8 cellular contexts compared by ENCODE assay signal in genomic region chr14:75001899-75002298, GRCh38. TPM values are rescaled to one million over a fixed set of nuclear protein-coding genes. Genes with fewer than 3 reads are reported as not detected.
A peak's percentile ranks its signal among the peaks of the same experiment; 100 is the strongest.
DNase-seq lines count a peak whose midpoint lies in the region; ATAC-seq and TF ChIP-seq lines count a peak whose summit lies in the region.

No MANE protein-coding gene starts in this region.

- H3F3A ChIP-seq in GM23338 (replicated peaks; ENCODE audit: low read depth): peaks cover 5% of the 10 kb centered on the region; the same call in 1 of the 2 replicates

- peak overlapping the region; percentile 88 for H3K4me3 ChIP-seq in GM23338
- H3K4me3 ChIP-seq in WERI-Rb-1 (ENCODE audit: low read depth, low read length): peak overlapping the region; percentile 79
- peak overlapping the region; percentile 59 to 77 for H3K4me3 ChIP-seq in gastroesophageal sphincter
- H3K4me3 ChIP-seq in skeletal muscle satellite cell (ENCODE audit: low read length): peak overlapping the region; percentile 93

- H3K9me3 ChIP-seq in WERI-Rb-1 (ENCODE audit: severe bottlenecking) (no peaks in the 10 kb centered on the region), gastroesophageal sphincter (no peaks in the 10 kb centered on the region), skeletal muscle satellite cell (replicated peaks; ENCODE audit: low read length) (no peaks in the 10 kb centered on the region)

- H3K27ac Mint-ChIP-seq in GM23338: no peak overlapping the region

- no peak for DNase-seq in GM23338 (ENCODE audit: low spot score)
- no peak for DNase-seq in WERI-Rb-1
- no peak for DNase-seq in GM19240 (ENCODE audit: insufficient read length, low spot score)
- DNase-seq in amniotic stem cell (lab: John Stamatoyannopoulos, UW): no peak
- DNase-seq in AG08395 (ENCODE audit: low spot score): no peak
- DNase-seq in NCI-H128 (lab: John Stamatoyannopoulos, UW; ENCODE audit: unreplicated experiment): no peak

- 0 out of 2 replicates have a peak, but pooled peaks cover 11% of the 10 kb centered on the region for H4K20me1 ChIP-seq in GM23338 (replicated peaks; ENCODE audit: insufficient read depth)

- H3K4me1 ChIP-seq in GM23338 (ENCODE audit: insufficient read depth) (0 out of 2 replicates have a peak, but pooled peaks cover 5% of the 10 kb centered on the region), gastroesophageal sphincter (peaks cover 0 to 31% (median 11%) of the 10 kb centered on the region in 3 donors), skeletal muscle satellite cell (ENCODE audit: control insufficient read depth, insufficient read depth, low read length) (peaks cover 17% of the 10 kb centered on the region)

- peak overlapping the region; percentile 98 for H3K4me3 Mint-ChIP-seq in GM23338

- H2AFZ ChIP-seq in GM23338: peak overlapping the region; percentile 88; the same call in 1 of the 2 replicates

- H3K36me3 Mint-ChIP-seq in GM23338 (ENCODE audit: low read depth): peaks cover 27% of the 10 kb centered on the region

- H3K4me1 Mint-ChIP-seq in GM23338: peaks cover 12% of the 10 kb centered on the region

- H3K4me2 ChIP-seq in GM23338: peak overlapping the region; percentile 82
- H3K4me2 ChIP-seq in skeletal muscle satellite cell (ENCODE audit: low read length): peak overlapping the region; percentile 89

- H3K79me2 ChIP-seq in GM23338 (replicated peaks; ENCODE audit: insufficient read depth): peaks cover 14% of the 10 kb centered on the region

- 80 to 100% methylated on average over 1 of the region's 1 CpG for WGBS in gastroesophageal sphincter (ENCODE audit: low coverage in 1 of 2), 2 donors

- no peak for TF ChIP-seq POLR2A in gastroesophageal sphincter (IDR thresholded peaks at IDR 0.05)

- H3K9ac ChIP-seq in skeletal muscle satellite cell (ENCODE audit: low read depth, low read length): peak overlapping the region; percentile 92

- H3K9me2 ChIP-seq in GM23338 (ENCODE audit: insufficient read depth): no peaks in the 10 kb centered on the region

- H3K9me3 Mint-ChIP-seq in GM23338: no peaks in the 10 kb centered on the region; the same call in 2 of the 3 replicates

- ATAC-seq in GM23338: no peak
- no peak for ATAC-seq in gastroesophageal sphincter

- peaks cover 10% of the 10 kb centered on the region for H3K36me3 ChIP-seq in GM23338 (ENCODE audit: insufficient read depth)
- peaks cover 28% of the 10 kb centered on the region for H3K36me3 ChIP-seq in WERI-Rb-1
- peaks cover 0 to 25% of the 10 kb centered on the region in 2 donors for H3K36me3 ChIP-seq in gastroesophageal sphincter
- H3K36me3 ChIP-seq in skeletal muscle satellite cell (ENCODE audit: insufficient read depth, low read length): peaks cover 15% of the 10 kb centered on the region

- H3K27me3 ChIP-seq in GM23338 (ENCODE audit: insufficient read depth) (no peaks in the 10 kb centered on the region), WERI-Rb-1 (ENCODE audit: insufficient read depth, low read depth, severe bottlenecking) (no peaks in the 10 kb centered on the region), gastroesophageal sphincter (no peaks in the 10 kb centered on the region), skeletal muscle satellite cell (ENCODE audit: control insufficient read depth, insufficient read depth, low read length) (no peaks in the 10 kb centered on the region)

- H3K27me3 Mint-ChIP-seq in GM23338 (ENCODE audit: insufficient read depth, low read depth, poor library complexity): no peaks in the 10 kb centered on the region

- TF ChIP-seq CTCF in GM23338 (conservative IDR thresholded peaks at IDR 0.05; ENCODE audit: low read depth in 2 of 2): no peak
- TF ChIP-seq CTCF in WERI-Rb-1 (IDR thresholded peaks at IDR 0.05; ENCODE audit: low read depth, low read length): no peak
- TF ChIP-seq CTCF in gastroesophageal sphincter (IDR thresholded peaks at IDR 0.05): no peak

- TF ChIP-seq EP300 in gastroesophageal sphincter (IDR thresholded peaks at IDR 0.05): no peak

- H3K27ac ChIP-seq in GM23338 (ENCODE audit: low read depth): no peak overlapping the region
- peak overlapping the region; percentile 56 for H3K27ac ChIP-seq in WERI-Rb-1
- peak overlapping the region; percentile 40 to 91 (median 88) for H3K27ac ChIP-seq in gastroesophageal sphincter

TF ChIP-seq in GM23338, 12 proteins besides CTCF, POLR2A, EP300 and RAD21 (continues in another document):
- TF ChIP-seq ZNF114 (CRISPR knock-in tag; IDR thresholded peaks at IDR 0.05) (no peak), REST (IDR thresholded peaks at IDR 0.05; ENCODE audit: unreplicated experiment) (no peak), ZNF331 (CRISPR knock-in tag; IDR thresholded peaks at IDR 0.05; ENCODE audit: low read depth) (no peak), CREB1 (CRISPR knock-in tag; IDR thresholded peaks at IDR 0.05; ENCODE audit: low read depth) (no peak)

RNA-seq across cellular contexts. Expression of gene EIF2B2, which starts 0.8 kb away (rescaled TPM):
- 39.2 and 41.4 TPM in 2 replicates for total RNA-seq in GM23338 (2014; rRNA removed; shearing (Covaris generic))
- 36.4 and 40.5 TPM in 2 replicates for polyA plus RNA-seq in GM23338 (2016; fragmentation: Nextera tagmentation; extraction: Ambion mirVana)
- 10 to 100 TPM; 28.1 to 56.2 (median 36.6) TPM for total RNA-seq in gastroesophageal sphincter
- total RNA-seq in skeletal muscle satellite cell (2012; rRNA removed): 27.5 and 49.2 TPM in 2 replicates

RNA-seq across cellular contexts. Expression of gene PGF, which starts 46.5 kb away (rescaled TPM):
- total RNA-seq in GM23338 (2014; rRNA removed; shearing (Covaris generic)): 6.3 and 9.5 TPM in 2 replicates
- polyA plus RNA-seq in GM23338 (2016; fragmentation: Nextera tagmentation; extraction: Ambion mirVana): 2.9 and 5.1 TPM in 2 replicates
- 10 to 100 TPM; 11.2 to 21.0 (median 16.5) TPM for total RNA-seq in gastroesophageal sphincter
- 4.3 and 6.8 TPM in 2 replicates for total RNA-seq in skeletal muscle satellite cell (2012; rRNA removed)

RNA-seq across cellular contexts. Expression of gene MLH3, which starts 49.4 kb away (rescaled TPM):
- total RNA-seq in GM23338 (2014; rRNA removed; shearing (Covaris generic)): 14.7 and 14.8 TPM in 2 replicates
- polyA plus RNA-seq in GM23338 (2016; fragmentation: Nextera tagmentation; extraction: Ambion mirVana): 8.6 and 10.7 TPM in 2 replicates
- total RNA-seq in gastroesophageal sphincter: 10 to 100 TPM; 29.0 to 76.1 (median 32.2) TPM
- total RNA-seq in skeletal muscle satellite cell (2012; rRNA removed): 20.3 and 27.6 TPM in 2 replicates
